In the genomic region with DNA sequence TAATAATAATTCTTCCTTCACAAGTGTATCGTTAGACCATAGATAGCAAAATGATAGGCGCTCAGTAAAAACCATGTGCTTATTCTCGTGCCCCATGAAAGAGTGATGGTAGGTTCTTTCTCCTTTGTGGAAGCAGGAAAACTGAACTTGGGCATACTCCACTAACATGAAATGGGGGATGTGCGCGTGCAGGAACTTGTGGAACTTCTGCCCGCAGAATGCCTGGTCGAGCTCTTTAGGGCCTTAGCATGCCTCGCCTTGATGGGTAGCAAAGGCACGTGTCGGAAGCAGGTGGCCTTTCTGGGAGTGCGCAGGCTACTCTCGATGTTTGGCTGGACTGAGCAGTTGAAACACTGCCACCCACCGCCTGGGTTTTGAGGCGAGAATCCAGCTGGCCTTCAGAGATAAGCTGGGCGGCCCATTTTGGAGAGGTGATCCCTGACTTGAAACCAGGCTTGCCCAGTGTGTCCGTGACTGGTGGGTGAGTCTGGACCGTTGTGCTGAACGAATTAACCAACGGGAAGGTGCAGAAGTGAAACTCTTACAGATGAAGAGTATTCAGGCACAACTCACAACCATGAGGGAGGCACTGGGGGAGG, we compare ENCODE assay signal across 8 cellular contexts. TPM values are rescaled to one million over a fixed set of nuclear protein-coding genes. Genes with fewer than 3 reads are reported as not detected.
DNase-seq lines count a peak whose midpoint lies in the region; ATAC-seq and TF ChIP-seq lines count a peak whose summit lies in the region.

No MANE protein-coding gene starts in this region.

- WGBS in esophagus squamous epithelium, 2 donors, result 8 to 9% methylated on average over 10 to 15 of the region's 19 CpGs
- 2 to 4% methylated on average over 9 to 19 of the region's 19 CpGs for WGBS in testis, 2 donors

- H3K27ac ChIP-seq in esophagus squamous epithelium (peak overlapping the region; percentile 89 to 98 (median 94)), mucosa of rectum (ENCODE audit: low read depth in 2 of 2, low read length in 2 of 2) (peak overlapping the region; percentile 90 to 91), testis (peak overlapping the region; percentile 91 to 95)

- TF ChIP-seq POLR2A in esophagus squamous epithelium (IDR thresholded peaks at IDR 0.05) (no peak), testis (IDR thresholded peaks at IDR 0.05) (no peak)

- peak; percentile 80 for DNase-seq in G401 (ENCODE audit: low spot score)
- peak; percentile 48 for DNase-seq in NCI-H510A (lab: John Stamatoyannopoulos, UW)
- DNase-seq in activated T-cell treated with anti-CD3 and anti-CD28 coated beads for 1 hour (ENCODE audit: low read depth), result peak; percentile 2
- DNase-seq in esophagus squamous epithelium (lab: John Stamatoyannopoulos, UW), result no peak
- peak; percentile 84 for DNase-seq in testis

- in situ Hi-C loops in G401 (cut with HindIII; ENCODE audit: low sequenced_read_pairs), result no loop called here

- peaks cover 0 to 7% (median 0%) of the 10 kb centered on the region in 3 donors for H3K36me3 ChIP-seq in esophagus squamous epithelium
- no peaks in the 10 kb centered on the region for H3K36me3 ChIP-seq in mucosa of rectum (ENCODE audit: control insufficient read depth in 2 of 2, insufficient read depth in 2 of 2, low read length in 2 of 2)
- no peaks in the 10 kb centered on the region for H3K36me3 ChIP-seq in testis (ENCODE audit: low read depth, missing control alignments)

- H3K9me3 ChIP-seq in esophagus squamous epithelium, result no peaks in the 10 kb centered on the region
- H3K9me3 ChIP-seq in mucosa of rectum (ENCODE audit: control insufficient read depth in 2 of 2, low read length in 2 of 2), result no peaks in the 10 kb centered on the region
- H3K9me3 ChIP-seq in testis, result no peaks in the 10 kb centered on the region

- intact Hi-C loops in esophagus squamous epithelium (cut with DNase I) (loop anchor here (5.0 kb wide), 1 partner anchor 174 kb away; no protein-coding TSS in a partner anchor), testis (cut with DNase I; ENCODE audit: low total_unique reads) (loop anchor here (5.0 kb wide), 1 partner anchor 54 kb away; a partner anchor contains a TSS)

- peaks cover 10 to 22% (median 15%) of the 10 kb centered on the region in 3 donors for H3K4me1 ChIP-seq in esophagus squamous epithelium
- H3K4me1 ChIP-seq in mucosa of rectum (ENCODE audit: control insufficient read depth in 2 of 2, insufficient read depth in 2 of 2, low read length in 2 of 2), result peaks cover 11 to 18% of the 10 kb centered on the region in 2 donors
- H3K4me1 ChIP-seq in testis, result peaks cover 17% of the 10 kb centered on the region

- TF ChIP-seq CTCF in esophagus squamous epithelium (IDR thresholded peaks at IDR 0.05) (peak in 1 of 6 experiments; percentile 11), testis (IDR thresholded peaks at IDR 0.05) (peak in 2 of 3 experiments; percentile 14 to 27)

- H3K27me3 ChIP-seq in esophagus squamous epithelium, result no peaks in the 10 kb centered on the region
- H3K27me3 ChIP-seq in mucosa of rectum (ENCODE audit: control insufficient read depth in 2 of 2, insufficient read depth in 2 of 2, low read length in 2 of 2), result no peaks in the 10 kb centered on the region
- H3K27me3 ChIP-seq in testis, result no peaks in the 10 kb centered on the region

- H3K4me3 ChIP-seq in esophagus squamous epithelium, result peak overlapping the region; percentile 65 to 93 (median 80)
- peak overlapping the region; percentile 90 to 91 for H3K4me3 ChIP-seq in mucosa of rectum (ENCODE audit: low read length in 2 of 2)
- peak overlapping the region; percentile 69 to 73 for H3K4me3 ChIP-seq in testis

- ATAC-seq in HG02973 (IDR thresholded peaks at IDR 0.05; ENCODE audit: unreplicated experiment), result peak; percentile 26
- ATAC-seq in HG02763 (IDR thresholded peaks at IDR 0.05; ENCODE audit: unreplicated experiment), result no peak

- peak overlapping the region; percentile 68 to 82 for H3K9ac ChIP-seq in mucosa of rectum (ENCODE audit: low read depth in 1 of 2, low read length in 2 of 2)

RNA-seq across cellular contexts. Expression of a gene that starts 0.8 kb away (rescaled TPM):
- total RNA-seq in G401 (2014; rRNA removed; shearing (Covaris generic)), result 114 and 131 TPM in 2 replicates
- 10 to 100 TPM; 30.7 to 43.5 (median 38.0) TPM for total RNA-seq in esophagus squamous epithelium
- total RNA-seq in testis, result 10 to 100 TPM; 81.7 to 91.8 TPM
- 96.2 TPM for polyA plus RNA-seq in testis (ENCODE audit: insufficient read depth, low read depth, low replicate concordance)

RNA-seq across cellular contexts. Expression of a gene that starts 54.8 kb away (rescaled TPM):
- total RNA-seq in G401 (2014; rRNA removed; shearing (Covaris generic)), result 12.0 and 31.7 TPM in 2 replicates
- total RNA-seq in esophagus squamous epithelium, result 10 to 100 TPM; 12.9 to 24.8 (median 16.5) TPM
- total RNA-seq in testis, result 10 to 100 TPM; 48.7 to 56.9 TPM
- 33.9 TPM for polyA plus RNA-seq in testis (ENCODE audit: insufficient read depth, low read depth, low replicate concordance)
